In the genomic region with DNA sequence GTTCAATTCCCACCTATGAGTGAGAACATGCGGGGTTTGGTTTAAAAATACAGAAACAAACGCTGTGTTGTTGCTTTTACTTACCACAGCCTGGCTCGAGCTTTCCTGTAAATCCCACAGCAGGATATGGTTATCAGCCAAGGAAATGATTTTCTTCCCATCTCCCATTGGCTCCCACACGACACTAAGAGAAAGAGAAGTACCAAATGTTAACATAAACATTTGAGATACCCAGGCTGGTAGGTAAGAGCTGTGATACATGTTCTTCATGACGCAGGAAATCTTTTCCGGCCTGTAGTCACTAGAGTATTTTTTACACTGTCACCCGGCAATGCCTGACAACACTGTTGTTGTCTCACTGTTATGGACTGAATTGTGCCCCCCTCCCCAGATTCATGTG, we compare ENCODE assay signal across 26 cellular contexts.
"Had no signal": no experiment of that assay in that cellular context is flagged by ENCODE, and none has a peak within 500 bp of the region (broad histone marks: within the 10 kb centered on the region; RNA-seq: fewer than 3 reads in every experiment).

No MANE protein-coding gene starts in this region.

- H3K9me3 Mint-ChIP-seq: activated naive CD4-positive, alpha-beta T cell treated with anti-CD3 and anti-CD28 coated beads, Interleukin-2, amount 10 ng/mL, durations not matched to agents 7 days and 5 days; brain; dendritic cell treated with granulocyte-macrophage colony-stimulating factor and Interleukin-4, amounts not matched to agents 40 ng/mL and 50 ng/mL, for 4 days; mesothelial cell of epicardium; nephron; type B pancreatic cell; WTC11 had no signal

- H3K27ac Mint-ChIP-seq: activated CD8-positive, alpha-beta memory T cell treated with anti-CD3 and anti-CD28 coated beads, Interleukin-2, amount 10 ng/mL, durations not matched to agents 7 days and 5 days; activated naive CD4-positive, alpha-beta T cell treated with anti-CD3 and anti-CD28 coated beads, Interleukin-2, amount 10 ng/mL, durations not matched to agents 7 days and 5 days; dendritic cell treated with granulocyte-macrophage colony-stimulating factor and Interleukin-4, amounts not matched to agents 40 ng/mL and 50 ng/mL, for 4 days; mesothelial cell of epicardium; nephron; type B pancreatic cell; WTC11 had no signal

- DNase-seq: activated CD4-positive, alpha-beta T cell treated with anti-CD3 and anti-CD28 coated beads, Interleukin-2, amount 50 U/mL, for 4 hours; activated CD8-positive, alpha-beta memory T cell treated with anti-CD3 and anti-CD28 coated beads, Interleukin-2, amount 10 ng/mL, durations not matched to agents 7 days and 5 days; activated effector memory CD4-positive, alpha-beta T cell treated with Interleukin-2 at 50 U/mL for 16 hours; activated naive CD4-positive, alpha-beta T cell treated with anti-CD3 and anti-CD28 coated beads, Interleukin-2, amount 10 ng/mL, durations not matched to agents 7 days and 5 days; aorta; effector memory CD4-positive, alpha-beta T cell; esophagus squamous epithelium; head of caudate nucleus; hypothalamus; left ventricle myocardium superior; mammary epithelial cell; nucleus accumbens; stimulated activated CD4-positive, alpha-beta T cell treated with anti-CD3 and anti-CD28 coated beads, Interleukin-15, amount 100 ng/mL, for 24 hours; stimulated activated naive CD4-positive, alpha-beta T cell; T1000 had no signal

- H3K4me1 ChIP-seq: esophagus squamous epithelium, gastroesophageal sphincter, vagina had no signal

- H3K27ac ChIP-seq: esophagus squamous epithelium, gastroesophageal sphincter, thoracic aorta, vagina had no signal

- H3K36me3 ChIP-seq: thoracic aorta, vagina had no signal

- H3K4me3 Mint-ChIP-seq: activated CD8-positive, alpha-beta memory T cell treated with anti-CD3 and anti-CD28 coated beads, Interleukin-2, amount 10 ng/mL, durations not matched to agents 7 days and 5 days; activated naive CD4-positive, alpha-beta T cell treated with anti-CD3 and anti-CD28 coated beads, Interleukin-2, amount 10 ng/mL, durations not matched to agents 7 days and 5 days; brain; dendritic cell treated with granulocyte-macrophage colony-stimulating factor and Interleukin-4, amounts not matched to agents 40 ng/mL and 50 ng/mL, for 4 days; mesothelial cell of epicardium; nephron; type B pancreatic cell; WTC11 had no signal

- ATAC-seq: activated CD8-positive, alpha-beta memory T cell treated with anti-CD3 and anti-CD28 coated beads, Interleukin-2, amount 10 ng/mL, durations not matched to agents 7 days and 5 days; gastroesophageal sphincter; left ventricle myocardium superior; sciatic nerve had no signal

- H3K27me3 ChIP-seq: esophagus squamous epithelium, gastroesophageal sphincter, vagina had no signal

- H3K4me3 ChIP-seq: esophagus squamous epithelium, gastroesophageal sphincter, smooth muscle cell, thoracic aorta, vagina had no signal

- H3K27me3 Mint-ChIP-seq: activated CD8-positive, alpha-beta memory T cell treated with anti-CD3 and anti-CD28 coated beads, Interleukin-2, amount 10 ng/mL, durations not matched to agents 7 days and 5 days; activated naive CD4-positive, alpha-beta T cell treated with anti-CD3 and anti-CD28 coated beads, Interleukin-2, amount 10 ng/mL, durations not matched to agents 7 days and 5 days; dendritic cell treated with granulocyte-macrophage colony-stimulating factor and Interleukin-4, amounts not matched to agents 40 ng/mL and 50 ng/mL, for 4 days; type B pancreatic cell had no signal

- H3K4me1 Mint-ChIP-seq: brain, mesothelial cell of epicardium, nephron had no signal

- H3K9me3 ChIP-seq: esophagus squamous epithelium, gastroesophageal sphincter, thoracic aorta, vagina had no signal
